Comparison of ENCODE assay signal across 1 cellular context in the genomic region with DNA sequence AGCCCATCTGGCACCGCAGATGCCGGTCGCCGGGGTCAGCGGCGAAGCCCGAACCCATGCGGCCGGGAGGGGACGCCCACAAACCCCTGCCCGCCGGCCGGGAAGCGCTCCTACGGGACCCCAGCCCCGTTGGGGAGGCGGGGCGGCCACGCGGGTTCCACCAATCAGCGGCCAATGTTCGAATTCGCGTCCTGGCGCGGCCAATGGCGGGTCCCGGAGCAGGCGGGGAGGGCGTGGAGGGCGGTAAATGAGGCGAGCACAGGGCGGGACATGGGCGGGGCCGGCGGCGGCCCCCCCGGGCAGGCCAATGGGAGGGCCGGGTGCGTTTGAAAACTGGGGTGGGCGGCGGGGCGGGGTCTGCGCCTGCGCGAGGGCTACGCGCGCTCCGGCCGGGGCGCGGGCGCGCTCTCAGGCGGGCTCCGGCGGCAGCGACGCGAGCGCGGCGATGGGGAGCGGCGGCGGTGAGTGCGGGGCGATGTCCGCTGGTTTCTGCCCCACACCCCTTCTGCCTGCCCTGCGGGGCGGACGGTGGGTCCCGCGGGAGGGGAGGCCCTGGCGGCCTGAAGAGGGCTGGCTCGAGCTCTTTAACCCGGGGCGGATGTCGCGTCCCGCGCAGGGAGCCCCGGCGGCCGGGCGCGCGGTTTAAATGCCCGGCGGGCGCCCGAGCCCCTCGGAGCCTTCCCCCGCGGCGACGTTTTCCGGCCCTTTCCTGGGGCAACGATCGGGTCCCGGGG.
TF ChIP-seq lines count a peak whose summit lies in the region.

A gene with protein sequence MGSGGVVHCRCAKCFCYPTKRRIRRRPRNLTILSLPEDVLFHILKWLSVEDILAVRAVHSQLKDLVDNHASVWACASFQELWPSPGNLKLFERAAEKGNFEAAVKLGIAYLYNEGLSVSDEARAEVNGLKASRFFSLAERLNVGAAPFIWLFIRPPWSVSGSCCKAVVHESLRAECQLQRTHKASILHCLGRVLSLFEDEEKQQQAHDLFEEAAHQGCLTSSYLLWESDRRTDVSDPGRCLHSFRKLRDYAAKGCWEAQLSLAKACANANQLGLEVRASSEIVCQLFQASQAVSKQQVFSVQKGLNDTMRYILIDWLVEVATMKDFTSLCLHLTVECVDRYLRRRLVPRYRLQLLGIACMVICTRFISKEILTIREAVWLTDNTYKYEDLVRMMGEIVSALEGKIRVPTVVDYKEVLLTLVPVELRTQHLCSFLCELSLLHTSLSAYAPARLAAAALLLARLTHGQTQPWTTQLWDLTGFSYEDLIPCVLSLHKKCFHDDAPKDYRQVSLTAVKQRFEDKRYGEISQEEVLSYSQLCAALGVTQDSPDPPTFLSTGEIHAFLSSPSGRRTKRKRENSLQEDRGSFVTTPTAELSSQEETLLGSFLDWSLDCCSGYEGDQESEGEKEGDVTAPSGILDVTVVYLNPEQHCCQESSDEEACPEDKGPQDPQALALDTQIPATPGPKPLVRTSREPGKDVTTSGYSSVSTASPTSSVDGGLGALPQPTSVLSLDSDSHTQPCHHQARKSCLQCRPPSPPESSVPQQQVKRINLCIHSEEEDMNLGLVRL (plus strand): TSS at position 411 of the 734 bp plus-strand sequence. CDS start 35 bp downstream, at position 446.

TF ChIP-seq in HepG2, 621 proteins besides CTCF, POLR2A, EP300 and RAD21 (continued from another document and continues in another):
- 0 out of 2 replicates have a peak, but pooled peaks have one; percentile 22 for TF ChIP-seq ZNF142 (CRISPR knock-in tag; IDR thresholded peaks at IDR 0.05)
- no peak for TF ChIP-seq LCORL (IDR thresholded peaks at IDR 0.05)
- TF ChIP-seq LCORL (CRISPR knock-in tag; IDR thresholded peaks at IDR 0.05) = 0 out of 2 replicates have a peak, but pooled peaks have one; percentile 29
- TF ChIP-seq ZNF230 (CRISPR knock-in tag; IDR thresholded peaks at IDR 0.05) = peak; percentile 71; the same call in 1 of the 2 replicates
- TF ChIP-seq ZNF558 (CRISPR knock-in tag; IDR thresholded peaks at IDR 0.05; ENCODE audit: borderline replicate concordance) = 0 out of 2 replicates have a peak, but pooled peaks have one; percentile 25
- TF ChIP-seq KLF15 (CRISPR knock-in tag; IDR thresholded peaks at IDR 0.05; ENCODE audit: borderline replicate concordance) = 0 out of 2 replicates have a peak, but pooled peaks have one; percentile 47
- no peak for TF ChIP-seq ZNF775 (CRISPR knock-in tag; IDR thresholded peaks at IDR 0.05; ENCODE audit: borderline replicate concordance)
- 0 out of 2 replicates have a peak, but pooled peaks have one; percentile 54 for TF ChIP-seq JUN (CRISPR knock-in tag; IDR thresholded peaks at IDR 0.05)
- TF ChIP-seq HOXA3 (CRISPR knock-in tag; IDR thresholded peaks at IDR 0.05) = peak; percentile 62
- 0 out of 2 replicates have a peak, but pooled peaks have one; percentile 50 for TF ChIP-seq ZNF678 (CRISPR knock-in tag; IDR thresholded peaks at IDR 0.05)
- TF ChIP-seq, protein P1, sequence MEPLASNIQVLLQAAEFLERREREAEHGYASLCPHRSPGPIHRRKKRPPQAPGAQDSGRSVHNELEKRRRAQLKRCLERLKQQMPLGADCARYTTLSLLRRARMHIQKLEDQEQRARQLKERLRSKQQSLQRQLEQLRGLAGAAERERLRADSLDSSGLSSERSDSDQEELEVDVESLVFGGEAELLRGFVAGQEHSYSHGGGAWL (CRISPR knock-in tag; IDR thresholded peaks at IDR 0.05) = peak; percentile 35; the same call in 1 of the 2 replicates
- TF ChIP-seq, protein P2, sequence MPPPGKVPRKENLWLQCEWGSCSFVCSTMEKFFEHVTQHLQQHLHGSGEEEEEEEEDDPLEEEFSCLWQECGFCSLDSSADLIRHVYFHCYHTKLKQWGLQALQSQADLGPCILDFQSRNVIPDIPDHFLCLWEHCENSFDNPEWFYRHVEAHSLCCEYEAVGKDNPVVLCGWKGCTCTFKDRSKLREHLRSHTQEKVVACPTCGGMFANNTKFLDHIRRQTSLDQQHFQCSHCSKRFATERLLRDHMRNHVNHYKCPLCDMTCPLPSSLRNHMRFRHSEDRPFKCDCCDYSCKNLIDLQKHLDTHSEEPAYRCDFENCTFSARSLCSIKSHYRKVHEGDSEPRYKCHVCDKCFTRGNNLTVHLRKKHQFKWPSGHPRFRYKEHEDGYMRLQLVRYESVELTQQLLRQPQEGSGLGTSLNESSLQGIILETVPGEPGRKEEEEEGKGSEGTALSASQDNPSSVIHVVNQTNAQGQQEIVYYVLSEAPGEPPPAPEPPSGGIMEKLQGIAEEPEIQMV (CRISPR knock-in tag; IDR thresholded peaks at IDR 0.05; ENCODE audit: low read depth) = peak; percentile 76; the same call in 1 of the 2 replicates
- no peak for TF ChIP-seq TBP (CRISPR knock-in tag; IDR thresholded peaks at IDR 0.05)
- TF ChIP-seq MAX (IDR thresholded peaks at IDR 0.05) = peak; percentile 91
- peak; percentile 70; the same call in 1 of the 2 replicates for TF ChIP-seq MED13 (CRISPR knock-in tag; IDR thresholded peaks at IDR 0.05)
- TF ChIP-seq, protein P3, sequence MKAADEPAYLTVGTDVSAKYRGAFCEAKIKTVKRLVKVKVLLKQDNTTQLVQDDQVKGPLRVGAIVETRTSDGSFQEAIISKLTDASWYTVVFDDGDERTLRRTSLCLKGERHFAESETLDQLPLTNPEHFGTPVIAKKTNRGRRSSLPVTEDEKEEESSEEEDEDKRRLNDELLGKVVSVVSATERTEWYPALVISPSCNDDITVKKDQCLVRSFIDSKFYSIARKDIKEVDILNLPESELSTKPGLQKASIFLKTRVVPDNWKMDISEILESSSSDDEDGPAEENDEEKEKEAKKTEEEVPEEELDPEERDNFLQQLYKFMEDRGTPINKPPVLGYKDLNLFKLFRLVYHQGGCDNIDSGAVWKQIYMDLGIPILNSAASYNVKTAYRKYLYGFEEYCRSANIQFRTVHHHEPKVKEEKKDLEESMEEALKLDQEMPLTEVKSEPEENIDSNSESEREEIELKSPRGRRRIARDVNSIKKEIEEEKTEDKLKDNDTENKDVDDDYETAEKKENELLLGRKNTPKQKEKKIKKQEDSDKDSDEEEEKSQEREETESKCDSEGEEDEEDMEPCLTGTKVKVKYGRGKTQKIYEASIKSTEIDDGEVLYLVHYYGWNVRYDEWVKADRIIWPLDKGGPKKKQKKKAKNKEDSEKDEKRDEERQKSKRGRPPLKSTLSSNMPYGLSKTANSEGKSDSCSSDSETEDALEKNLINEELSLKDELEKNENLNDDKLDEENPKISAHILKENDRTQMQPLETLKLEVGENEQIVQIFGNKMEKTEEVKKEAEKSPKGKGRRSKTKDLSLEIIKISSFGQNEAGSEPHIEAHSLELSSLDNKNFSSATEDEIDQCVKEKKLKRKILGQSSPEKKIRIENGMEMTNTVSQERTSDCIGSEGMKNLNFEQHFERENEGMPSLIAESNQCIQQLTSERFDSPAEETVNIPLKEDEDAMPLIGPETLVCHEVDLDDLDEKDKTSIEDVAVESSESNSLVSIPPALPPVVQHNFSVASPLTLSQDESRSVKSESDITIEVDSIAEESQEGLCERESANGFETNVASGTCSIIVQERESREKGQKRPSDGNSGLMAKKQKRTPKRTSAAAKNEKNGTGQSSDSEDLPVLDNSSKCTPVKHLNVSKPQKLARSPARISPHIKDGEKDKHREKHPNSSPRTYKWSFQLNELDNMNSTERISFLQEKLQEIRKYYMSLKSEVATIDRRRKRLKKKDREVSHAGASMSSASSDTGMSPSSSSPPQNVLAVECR (CRISPR knock-in tag; IDR thresholded peaks at IDR 0.05; ENCODE audit: borderline replicate concordance) = peak; percentile 60
- peak; percentile 98 for TF ChIP-seq FOXM1 (CRISPR knock-in tag; IDR thresholded peaks at IDR 0.05)
- peak; percentile 46; the same call in 1 of the 2 replicates for TF ChIP-seq ZNF143 (CRISPR knock-in tag; IDR thresholded peaks at IDR 0.05)
- TF ChIP-seq ZNF747 (CRISPR knock-in tag; IDR thresholded peaks at IDR 0.05; ENCODE audit: borderline replicate concordance) = no peak
- no peak for TF ChIP-seq DMTF1 (CRISPR knock-in tag; IDR thresholded peaks at IDR 0.05)
- peak; percentile 45 for TF ChIP-seq HDAC1 (CRISPR knock-in tag; IDR thresholded peaks at IDR 0.05)
- peak; percentile 42; the same call in 1 of the 2 replicates for TF ChIP-seq E2F2 (CRISPR knock-in tag; IDR thresholded peaks at IDR 0.05; ENCODE audit: borderline replicate concordance)
- TF ChIP-seq, protein P4, sequence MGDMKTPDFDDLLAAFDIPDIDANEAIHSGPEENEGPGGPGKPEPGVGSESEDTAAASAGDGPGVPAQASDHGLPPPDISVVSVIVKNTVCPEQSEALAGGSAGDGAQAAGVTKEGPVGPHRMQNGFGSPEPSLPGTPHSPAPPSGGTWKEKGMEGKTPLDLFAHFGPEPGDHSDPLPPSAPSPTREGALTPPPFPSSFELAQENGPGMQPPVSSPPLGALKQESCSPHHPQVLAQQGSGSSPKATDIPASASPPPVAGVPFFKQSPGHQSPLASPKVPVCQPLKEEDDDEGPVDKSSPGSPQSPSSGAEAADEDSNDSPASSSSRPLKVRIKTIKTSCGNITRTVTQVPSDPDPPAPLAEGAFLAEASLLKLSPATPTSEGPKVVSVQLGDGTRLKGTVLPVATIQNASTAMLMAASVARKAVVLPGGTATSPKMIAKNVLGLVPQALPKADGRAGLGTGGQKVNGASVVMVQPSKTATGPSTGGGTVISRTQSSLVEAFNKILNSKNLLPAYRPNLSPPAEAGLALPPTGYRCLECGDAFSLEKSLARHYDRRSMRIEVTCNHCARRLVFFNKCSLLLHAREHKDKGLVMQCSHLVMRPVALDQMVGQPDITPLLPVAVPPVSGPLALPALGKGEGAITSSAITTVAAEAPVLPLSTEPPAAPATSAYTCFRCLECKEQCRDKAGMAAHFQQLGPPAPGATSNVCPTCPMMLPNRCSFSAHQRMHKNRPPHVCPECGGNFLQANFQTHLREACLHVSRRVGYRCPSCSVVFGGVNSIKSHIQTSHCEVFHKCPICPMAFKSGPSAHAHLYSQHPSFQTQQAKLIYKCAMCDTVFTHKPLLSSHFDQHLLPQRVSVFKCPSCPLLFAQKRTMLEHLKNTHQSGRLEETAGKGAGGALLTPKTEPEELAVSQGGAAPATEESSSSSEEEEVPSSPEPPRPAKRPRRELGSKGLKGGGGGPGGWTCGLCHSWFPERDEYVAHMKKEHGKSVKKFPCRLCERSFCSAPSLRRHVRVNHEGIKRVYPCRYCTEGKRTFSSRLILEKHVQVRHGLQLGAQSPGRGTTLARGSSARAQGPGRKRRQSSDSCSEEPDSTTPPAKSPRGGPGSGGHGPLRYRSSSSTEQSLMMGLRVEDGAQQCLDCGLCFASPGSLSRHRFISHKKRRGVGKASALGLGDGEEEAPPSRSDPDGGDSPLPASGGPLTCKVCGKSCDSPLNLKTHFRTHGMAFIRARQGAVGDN (CRISPR knock-in tag; IDR thresholded peaks at IDR 0.05) = peak; percentile 94
